9 cellular contexts compared by ENCODE assay signal in the genomic region with DNA sequence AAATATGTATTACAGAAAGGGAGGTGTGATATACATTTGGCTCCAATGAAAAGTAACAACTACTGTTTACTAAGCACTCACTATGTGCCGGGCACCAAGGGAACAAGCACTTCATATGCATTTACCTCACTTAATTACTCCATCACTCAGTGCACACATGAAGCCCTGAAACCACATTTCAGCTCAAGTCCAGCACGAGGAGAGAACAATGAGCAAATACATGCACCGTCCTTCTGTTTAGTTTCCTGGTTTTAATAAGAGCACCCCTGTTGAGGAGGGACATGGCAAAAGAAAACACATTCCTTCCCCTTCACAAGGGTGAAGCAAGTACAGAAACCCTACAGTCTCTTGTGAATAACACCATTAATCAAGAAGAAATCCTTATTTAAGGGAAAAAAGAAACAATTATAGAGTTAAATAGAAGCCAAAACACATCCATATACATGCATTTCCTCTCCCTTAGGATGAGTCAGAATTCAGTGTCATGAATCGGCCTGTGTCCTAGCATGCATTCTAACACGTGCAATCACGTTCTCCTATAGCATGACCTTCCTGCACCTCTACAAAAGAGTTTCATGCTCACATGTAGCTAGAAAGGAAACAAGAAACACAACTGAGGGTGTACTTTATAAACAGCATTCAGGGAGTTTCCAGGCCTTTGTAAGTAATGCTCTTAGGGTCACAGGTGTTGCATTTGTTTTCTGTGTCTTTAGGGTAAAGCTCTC.
DNase-seq lines count a peak whose midpoint lies in the region; ATAC-seq, FAIRE-seq and TF ChIP-seq lines count a peak whose summit lies in the region.
"Had no signal": no experiment of that assay in that cellular context is flagged by ENCODE, and none has a peak within 500 bp of the region (broad histone marks: within the 10 kb centered on the region; RNA-seq: fewer than 3 reads in every experiment).

No MANE protein-coding gene starts in this region.

- no peaks in the 10 kb centered on the region for H3K27me3 Mint-ChIP-seq in activated T-cell treated with anti-CD3 and anti-CD28 coated beads, Interleukin-2, amount 50 U/mL, for 72 hours (ENCODE audit: low read depth)

- H3K36me3 Mint-ChIP-seq in activated T-cell treated with anti-CD3 and anti-CD28 coated beads, Interleukin-2, amount 50 U/mL, for 72 hours (ENCODE audit: insufficient read depth in 2 of 2): no peaks in the 10 kb centered on the region

- no peak overlapping the region for H3K4me3 Mint-ChIP-seq in activated T-cell treated with anti-CD3 and anti-CD28 coated beads, Interleukin-2, amount 50 U/mL, for 72 hours

- peaks cover 6% of the 10 kb centered on the region for H3K79me2 ChIP-seq in fibroblast of lung (ENCODE audit: control insufficient read depth, insufficient read depth, low read length)

- TF ChIP-seq EP300 in A549 (IDR thresholded peaks at IDR 0.05): no peak

- H3K36me3 ChIP-seq in fibroblast of lung (ENCODE audit: control insufficient read depth, insufficient read depth, low read length): no peaks in the 10 kb centered on the region
- H3K36me3 ChIP-seq in testis (ENCODE audit: low read depth, missing control alignments): no peaks in the 10 kb centered on the region

- POLR2A ChIA-PET in A549 (lab: Yijun Ruan, JAX): no interaction called here

- peak; percentile 76 for FAIRE-seq in A549 (lab: Jason Lieb, UNC)

- CTCF ChIA-PET in A549 (lab: Yijun Ruan, JAX): interaction anchor here (1.4 kb wide), 1 partner anchor 16 kb away, joined by 4 read pairs; no protein-coding TSS in a partner anchor

- ATAC-seq in A549 (no peak), GM19397 (IDR thresholded peaks at IDR 0.05; ENCODE audit: unreplicated experiment) (peak; percentile 51)
- no peak for ATAC-seq in activated T-cell treated with anti-CD3 and anti-CD28 coated beads, Interleukin-2, amount 50 U/mL, for 72 hours (replicated peaks in 1 of 2)

- H4K20me1 ChIP-seq in fibroblast of lung (ENCODE audit: control insufficient read depth, extremely low read depth, insufficient read depth, low read length): no peaks in the 10 kb centered on the region

- 77% methylated on average over 6 of the region's 6 CpGs for WGBS in A549 (ENCODE audit: missing lambda C conversion rate)
- 53 to 56% methylated on average over 6 of the region's 6 CpGs for WGBS in testis, 2 donors

- TF ChIP-seq POLR2A in A549 (IDR thresholded peaks at IDR 0.05; ENCODE audit: low read length): no peak
- TF ChIP-seq POLR2A in testis (IDR thresholded peaks at IDR 0.05): no peak

- H3K9me3 ChIP-seq in A549 (no peaks in the 10 kb centered on the region), fibroblast of lung (ENCODE audit: control insufficient read depth, insufficient read depth, low read depth, low read length) (no peaks in the 10 kb centered on the region), testis (no peaks in the 10 kb centered on the region)

- no peak for TF ChIP-seq RAD21 in A549 (conservative IDR thresholded peaks at IDR 0.05 in 1 of 2, IDR thresholded peaks at IDR 0.05 in 1 of 2)

- H3K4me1 ChIP-seq in A549 (no peaks in the 10 kb centered on the region), fibroblast of lung (ENCODE audit: control insufficient read depth, extremely low read depth, insufficient read depth, low read length) (peaks cover 7% of the 10 kb centered on the region), testis (no peaks in the 10 kb centered on the region)

- TF ChIP-seq CTCF in A549 (IDR thresholded peaks at IDR 0.05): no peak
- no peak for TF ChIP-seq CTCF in fibroblast of lung (conservative IDR thresholded peaks at IDR 0.05 in 1 of 2, IDR thresholded peaks at IDR 0.05 in 1 of 2; ENCODE audit: low read depth in 1 of 2, low read length in 2 of 2)
- no peak for TF ChIP-seq CTCF in testis (IDR thresholded peaks at IDR 0.05)

- no peaks in the 10 kb centered on the region for H3K4me1 Mint-ChIP-seq in activated T-cell treated with anti-CD3 and anti-CD28 coated beads, Interleukin-2, amount 50 U/mL, for 72 hours (ENCODE audit: low read depth)

- intact Hi-C loops in testis (cut with DNase I; ENCODE audit: low total_unique reads): no loop called here

- peaks cover 1% of the 10 kb centered on the region in 2 donors for H3K9me3 Mint-ChIP-seq in activated T-cell treated with anti-CD3 and anti-CD28 coated beads, Interleukin-2, amount 50 U/mL, for 72 hours

- no peak overlapping the region for H3K9ac ChIP-seq in fibroblast of lung (ENCODE audit: insufficient read depth, low read length)

- no peak overlapping the region for H3K27ac ChIP-seq in A549
- peak overlapping the region; percentile 30 for H3K27ac ChIP-seq in fibroblast of lung (ENCODE audit: insufficient read depth, low read length)
- no peak overlapping the region for H3K27ac ChIP-seq in testis

- H3K27ac Mint-ChIP-seq in activated T-cell treated with anti-CD3 and anti-CD28 coated beads, Interleukin-2, amount 50 U/mL, for 72 hours: no peak overlapping the region

- H3K27me3 ChIP-seq in fibroblast of lung (ENCODE audit: control insufficient read depth, insufficient read depth, low read length) (no peaks in the 10 kb centered on the region), testis (no peaks in the 10 kb centered on the region)

- DNase-seq in A549 (ENCODE audit: low read depth in 1 of 2, low spot score in 1 of 2) (no peak), NCI-H1436 treated with DMSO at 0.1 percent for 48 hours (lab: John Stamatoyannopoulos, UW) (peak; percentile 36), fibroblast of lung (ENCODE audit: low read depth in 2 of 2) (peak; percentile 54 to 62), testis (no peak), SHP77 (lab: John Stamatoyannopoulos, UW) (no peak)
- DNase-seq in activated T-cell treated with anti-CD3 and anti-CD28 coated beads, Interleukin-2, amount 50 U/mL, for 72 hours: no peak
- DNase-seq in activated naive CD4-positive, alpha-beta T cell treated with anti-CD3 and anti-CD28 coated beads, Interleukin-2, amount 50 U/mL, for 16 hours: no peak
- DNase-seq: T1000 had no signal

- no peak overlapping the region for H3K4me3 ChIP-seq in A549
- no peak overlapping the region for H3K4me3 ChIP-seq in fibroblast of lung (replicated peaks in 1 of 4; ENCODE audit: control extremely low read depth in 1 of 4, insufficient read depth in 1 of 4, low read depth in 3 of 4, low read length in 4 of 4)
- H3K4me3 ChIP-seq in testis: no peak overlapping the region

- H3K4me2 ChIP-seq in A549: no peak overlapping the region
- H3K4me2 ChIP-seq in fibroblast of lung (ENCODE audit: extremely low read depth, insufficient read depth, low read length): peak overlapping the region; percentile 70

- H2AFZ ChIP-seq in fibroblast of lung (ENCODE audit: low read length): no peak overlapping the region

TF ChIP-seq in A549, 52 proteins besides CTCF, POLR2A, EP300 and RAD21:
- TF ChIP-seq RARB (CRISPR knock-in tag; IDR thresholded peaks at IDR 0.05) (no peak), CBX8 (IDR thresholded peaks at IDR 0.05) (no peak), TFCP2L1 (CRISPR knock-in tag; IDR thresholded peaks at IDR 0.05) (no peak), RFX5 (IDR thresholded peaks at IDR 0.05) (no peak), RCOR1 (IDR thresholded peaks at IDR 0.05; ENCODE audit: low read depth, low read length) (no peak), MYC (IDR thresholded peaks at IDR 0.05; ENCODE audit: borderline replicate concordance, low read length) (no peak), FOSB (CRISPR knock-in tag; IDR thresholded peaks at IDR 0.05) (no peak)
- TF ChIP-seq, protein P1, sequence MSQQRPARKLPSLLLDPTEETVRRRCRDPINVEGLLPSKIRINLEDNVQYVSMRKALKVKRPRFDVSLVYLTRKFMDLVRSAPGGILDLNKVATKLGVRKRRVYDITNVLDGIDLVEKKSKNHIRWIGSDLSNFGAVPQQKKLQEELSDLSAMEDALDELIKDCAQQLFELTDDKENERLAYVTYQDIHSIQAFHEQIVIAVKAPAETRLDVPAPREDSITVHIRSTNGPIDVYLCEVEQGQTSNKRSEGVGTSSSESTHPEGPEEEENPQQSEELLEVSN (IDR thresholded peaks at IDR 0.05; ENCODE audit: borderline replicate concordance, low read depth): no peak

Comparison
In these comparisons a context has a peak if more than half of its experiments do, and no peak if none do; other contexts are left out.
1. DNase-seq: peak in NCI-H1436 treated with DMSO at 0.1 percent for 48 hours (single experiment) and fibroblast of lung (2 of 2); none in A549 (0 of 2), testis (single experiment), activated T-cell treated with anti-CD3 and anti-CD28 coated beads, Interleukin-2, amount 50 U/mL, for 72 hours (0 of 2), SHP77 (0 of 2) and activated naive CD4-positive, alpha-beta T cell treated with anti-CD3 and anti-CD28 coated beads, Interleukin-2, amount 50 U/mL, for 16 hours (single experiment).